In genomic region chr6:90284745-90285481, GRCh38 we compare ENCODE assay signal across 7 cellular contexts. TPM values are rescaled to one million over a fixed set of nuclear protein-coding genes. Genes with fewer than 3 reads are reported as not detected.
DNase-seq lines count a peak whose midpoint lies in the region; ATAC-seq, FAIRE-seq and TF ChIP-seq lines count a peak whose summit lies in the region.

No MANE protein-coding gene starts in this region.

- peaks cover 3% of the 10 kb centered on the region for H3K9me3 Mint-ChIP-seq in memory B cell

- H3K27ac Mint-ChIP-seq in memory B cell, result peak overlapping the region; percentile 95

- H3K4me3 Mint-ChIP-seq in memory B cell, result peak overlapping the region; percentile 80

- H3K4me1 Mint-ChIP-seq in memory B cell, result peaks cover 58% of the 10 kb centered on the region

- H3K4me3 ChIP-seq in NB4 (ENCODE audit: low read depth, low read length), result peak overlapping the region; percentile 27
- no peak overlapping the region for H3K4me3 ChIP-seq in bronchial epithelial cell (ENCODE audit: low read depth, low read length)

- no peak for FAIRE-seq in bronchial epithelial cell (lab: Jason Lieb, UNC)

- ATAC-seq in GM18867 (IDR thresholded peaks at IDR 0.05; ENCODE audit: unreplicated experiment), result peak; percentile 82
- ATAC-seq in HG02571 (IDR thresholded peaks at IDR 0.05; ENCODE audit: unreplicated experiment), result peak; percentile 68
- peak; percentile 12 for ATAC-seq in memory B cell (ENCODE audit: low read depth)

- peaks cover 2% of the 10 kb centered on the region for H3K27me3 ChIP-seq in bronchial epithelial cell (ENCODE audit: control insufficient read depth, insufficient read depth, low read length)

- TF ChIP-seq CTCF in NB4 (IDR thresholded peaks at IDR 0.05; ENCODE audit: low read depth, low read length) (no peak), bronchial epithelial cell (IDR thresholded peaks at IDR 0.05; ENCODE audit: insufficient read depth, low read length, severe bottlenecking) (no peak)

- H3K27me3 Mint-ChIP-seq in memory B cell, result no peaks in the 10 kb centered on the region

- DNase-seq in NB4 (ENCODE audit: low read depth) (peak; percentile 65), bronchial epithelial cell (ENCODE audit: low read depth) (peak; percentile 74), memory B cell (ENCODE audit: low spot score in 2 of 2) (no peak), NCI-H345 (lab: John Stamatoyannopoulos, UW) (no peak), substantia nigra (lab: John Stamatoyannopoulos, UW) (no peak)

- H3K27ac ChIP-seq in substantia nigra (ENCODE audit: low read depth, low read length, poor library complexity, severe bottlenecking), result no peak overlapping the region

- peaks cover 17% of the 10 kb centered on the region for H3K36me3 Mint-ChIP-seq in memory B cell

- H3K36me3 ChIP-seq in bronchial epithelial cell (ENCODE audit: control insufficient read depth, insufficient read depth, low read length), result no peaks in the 10 kb centered on the region

- no peak for TF ChIP-seq POLR2A in NB4 (IDR thresholded peaks at IDR 0.05; ENCODE audit: extremely low read depth, insufficient read length)

RNA-seq across cellular contexts. Expression of gene BACH2, which starts 11.7 kb away (rescaled TPM):
- total RNA-seq in bronchial epithelial cell, result 0.38 and 2.1 TPM in 2 replicates

Comparison
In these comparisons a context has a peak if more than half of its experiments do, and no peak if none do; other contexts are left out.
1. ATAC-seq: peak in every context shown above with its lines; median percentile 82 in GM18867; 68 in HG02571; 12 in memory B cell.
2. DNase-seq: peak in NB4 (single experiment) and bronchial epithelial cell (single experiment); none in memory B cell (0 of 2), NCI-H345 (single experiment) and substantia nigra (0 of 49).